ENCODE assay signal across 15 cellular contexts in the genomic region with DNA sequence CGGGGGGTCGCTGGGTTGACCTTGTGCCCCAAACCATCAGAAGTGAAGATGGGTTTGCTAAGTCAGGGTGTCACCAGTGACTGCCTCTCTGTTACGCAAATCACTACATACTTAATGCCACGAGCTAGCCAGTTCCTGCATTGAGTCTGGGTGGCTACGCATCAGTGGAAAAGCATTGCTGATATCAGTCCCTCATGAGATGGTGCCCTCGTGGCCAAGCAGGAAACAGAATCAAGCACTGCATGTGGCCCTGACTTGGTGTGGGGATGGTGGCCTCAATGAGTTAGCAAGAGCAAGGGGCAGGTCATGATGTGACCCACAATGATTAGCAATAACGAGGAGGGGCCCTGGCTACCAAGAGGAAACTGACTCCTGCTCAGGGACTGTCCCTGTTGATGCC. TPM values are rescaled to one million over a fixed set of nuclear protein-coding genes. Genes with fewer than 3 reads are reported as not detected.
DNase-seq lines count a peak whose midpoint lies in the region; ATAC-seq and TF ChIP-seq lines count a peak whose summit lies in the region.
"Had no signal": no experiment of that assay in that cellular context is flagged by ENCODE, and none has a peak within 500 bp of the region (broad histone marks: within the 10 kb centered on the region; RNA-seq: fewer than 3 reads in every experiment).

No MANE protein-coding gene starts in this region.

- H3K9me3 ChIP-seq in T-helper 17 cell (ENCODE audit: control insufficient read depth, low read length, poor library complexity, severe bottlenecking) (no peaks in the 10 kb centered on the region), lower lobe of right lung (no peaks in the 10 kb centered on the region), subcutaneous abdominal adipose tissue (ENCODE audit: control insufficient read depth in 5 of 5, low read length in 5 of 5) (no peaks in the 10 kb centered on the region)
- H3K9me3 ChIP-seq: neutrophil had no signal

- H3K36me3 ChIP-seq in lower lobe of right lung (no peaks in the 10 kb centered on the region), subcutaneous abdominal adipose tissue (ENCODE audit: control insufficient read depth in 5 of 5, insufficient read depth in 5 of 5, low read length in 5 of 5) (no peaks in the 10 kb centered on the region)
- H3K36me3 ChIP-seq: neutrophil had no signal

- H3K27me3 Mint-ChIP-seq in T-helper 17 cell, result no peaks in the 10 kb centered on the region

- H3K27ac Mint-ChIP-seq in T-helper 17 cell, result no peak overlapping the region
- H3K27ac Mint-ChIP-seq: activated CD4-positive, alpha-beta T cell treated with anti-CD3 and anti-CD28 coated beads, Interleukin-2, amount 10 ng/mL, durations not matched to agents 7 days and 5 days had no signal

- no peak for TF ChIP-seq CTCF in lower lobe of right lung (IDR thresholded peaks at IDR 0.05)

- H3K9ac ChIP-seq in subcutaneous abdominal adipose tissue (ENCODE audit: low read length in 5 of 5), result no peak overlapping the region

- peaks cover 4% of the 10 kb centered on the region for H3K4me1 Mint-ChIP-seq in T-helper 17 cell

- H3K4me3 Mint-ChIP-seq in T-helper 17 cell, result no peak overlapping the region
- H3K4me3 Mint-ChIP-seq: activated CD4-positive, alpha-beta T cell treated with anti-CD3 and anti-CD28 coated beads, Interleukin-2, amount 10 ng/mL, durations not matched to agents 7 days and 5 days had no signal

- ATAC-seq in T-helper 17 cell, result peak; percentile 63
- ATAC-seq in lower lobe of right lung, result peak; percentile 32 to 55

- H3K27ac ChIP-seq in lower lobe of right lung, result peak overlapping the region; percentile 56
- H3K27ac ChIP-seq in subcutaneous abdominal adipose tissue (ENCODE audit: low read depth, low read length), result peak overlapping the region; percentile 39
- H3K27ac ChIP-seq: 22Rv1, neutrophil had no signal

- no peaks in the 10 kb centered on the region for H3K36me3 Mint-ChIP-seq in T-helper 17 cell (ENCODE audit: low read depth)

- H3K4me3 ChIP-seq in lower lobe of right lung (no peak overlapping the region), subcutaneous abdominal adipose tissue (ENCODE audit: low read depth in 1 of 5, low read length in 5 of 5) (no peak overlapping the region)

- DNase-seq in SIG-M5 treated with dmso at 0.1 percent for 504 hours (lab: John Stamatoyannopoulos, UW; ENCODE audit: unreplicated experiment) (peak; percentile 48), SIG-M5 (lab: John Stamatoyannopoulos, UW) (no peak), T-helper 17 cell (no peak), lower lobe of right lung (no peak), AG08395 (ENCODE audit: low spot score) (no peak), DMS79 (lab: John Stamatoyannopoulos, UW) (no peak)
- no peak for DNase-seq in activated CD8-positive, alpha-beta memory T cell treated with anti-CD3 and anti-CD28 coated beads for 24 hours
- DNase-seq: activated CD4-positive, alpha-beta T cell treated with anti-CD3 and anti-CD28 coated beads, Interleukin-2, amount 10 ng/mL, durations not matched to agents 7 days and 5 days; effector memory CD4-positive, alpha-beta T cell; NCI-H1092; NCI-H345; T-helper 2 cell had no signal

- intact Hi-C loops in lower lobe of right lung (cut with DNase I), result no loop called here

- H3K4me1 ChIP-seq in lower lobe of right lung, result peaks cover 29% of the 10 kb centered on the region
- peaks cover 5 to 30% (median 24%) of the 10 kb centered on the region in 5 donors for H3K4me1 ChIP-seq in subcutaneous abdominal adipose tissue (ENCODE audit: control insufficient read depth in 5 of 5, insufficient read depth in 5 of 5, low read length in 5 of 5)

- no peaks in the 10 kb centered on the region for H3K27me3 ChIP-seq in lower lobe of right lung (ENCODE audit: low read depth)
- H3K27me3 ChIP-seq in subcutaneous abdominal adipose tissue (ENCODE audit: control insufficient read depth in 5 of 5, insufficient read depth in 4 of 5, low read length in 5 of 5), result no peaks in the 10 kb centered on the region
- H3K27me3 ChIP-seq: neutrophil had no signal

RNA-seq across cellular contexts. Expression of gene FNDC1, which starts 51.7 kb away (rescaled TPM):
- total RNA-seq in T-helper 17 cell (not detected), lower lobe of right lung (0.44 TPM)
- total RNA-seq: activated CD4-positive, alpha-beta T cell treated with anti-CD3 and anti-CD28 coated beads, Interleukin-2, amount 10 ng/mL, durations not matched to agents 7 days and 5 days had no signal
